In the genomic region with DNA sequence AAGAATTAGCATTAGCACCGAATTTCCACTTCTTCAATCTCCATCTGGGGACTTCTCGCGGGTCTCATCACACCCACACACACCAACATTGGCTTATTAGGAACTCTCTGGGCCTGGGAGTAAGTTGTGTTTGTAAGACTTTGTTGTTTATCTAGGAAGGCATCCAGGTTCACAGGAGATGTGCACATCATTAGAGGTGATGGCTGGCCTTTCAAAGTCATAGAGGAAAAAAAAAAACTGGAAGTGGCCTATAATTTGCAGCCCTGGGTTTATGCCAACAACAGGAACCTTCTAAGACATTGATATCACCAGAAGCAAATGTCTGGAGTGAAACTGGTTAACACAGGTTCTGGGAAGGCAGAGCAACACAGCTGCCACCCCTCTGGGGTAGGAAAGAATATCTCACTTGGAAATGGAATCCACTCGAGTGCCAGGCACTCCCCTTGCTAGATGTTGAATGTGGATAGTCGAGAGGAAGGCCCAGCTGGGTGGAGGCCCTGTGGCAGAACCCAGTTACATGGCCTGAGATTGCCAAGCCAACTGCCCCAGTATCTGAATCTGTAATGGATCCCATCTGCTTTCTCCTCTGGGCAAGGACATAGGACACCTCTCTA, we compare ENCODE assay signal across 1 cellular context.
TF ChIP-seq lines count a peak whose summit lies in the region.

No MANE protein-coding gene starts in this region.

TF ChIP-seq in IMR-90, 13 proteins besides CTCF, POLR2A, EP300 and RAD21:
- TF ChIP-seq FOS (IDR thresholded peaks at IDR 0.05; ENCODE audit: low read depth, low read length), result no peak
- TF ChIP-seq NFE2L2 (IDR thresholded peaks at IDR 0.05; ENCODE audit: low read depth, low read length), result no peak
- no peak for TF ChIP-seq CHD1 (IDR thresholded peaks at IDR 0.05; ENCODE audit: low read depth, low read length)
- TF ChIP-seq MXI1 (IDR thresholded peaks at IDR 0.05; ENCODE audit: borderline replicate concordance, low read depth, low read length), result no peak
- TF ChIP-seq, protein P1, sequence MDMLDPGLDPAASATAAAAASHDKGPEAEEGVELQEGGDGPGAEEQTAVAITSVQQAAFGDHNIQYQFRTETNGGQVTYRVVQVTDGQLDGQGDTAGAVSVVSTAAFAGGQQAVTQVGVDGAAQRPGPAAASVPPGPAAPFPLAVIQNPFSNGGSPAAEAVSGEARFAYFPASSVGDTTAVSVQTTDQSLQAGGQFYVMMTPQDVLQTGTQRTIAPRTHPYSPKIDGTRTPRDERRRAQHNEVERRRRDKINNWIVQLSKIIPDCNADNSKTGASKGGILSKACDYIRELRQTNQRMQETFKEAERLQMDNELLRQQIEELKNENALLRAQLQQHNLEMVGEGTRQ (IDR thresholded peaks at IDR 0.05; ENCODE audit: low read depth, low read length), result no peak
- TF ChIP-seq MAZ (IDR thresholded peaks at IDR 0.05; ENCODE audit: borderline replicate concordance, low read depth, low read length), result no peak
- TF ChIP-seq RFX5 (IDR thresholded peaks at IDR 0.05; ENCODE audit: low read depth, low read length), result no peak
- no peak for TF ChIP-seq SMC3 (IDR thresholded peaks at IDR 0.05; ENCODE audit: low read depth, low read length)
- TF ChIP-seq, protein P2, sequence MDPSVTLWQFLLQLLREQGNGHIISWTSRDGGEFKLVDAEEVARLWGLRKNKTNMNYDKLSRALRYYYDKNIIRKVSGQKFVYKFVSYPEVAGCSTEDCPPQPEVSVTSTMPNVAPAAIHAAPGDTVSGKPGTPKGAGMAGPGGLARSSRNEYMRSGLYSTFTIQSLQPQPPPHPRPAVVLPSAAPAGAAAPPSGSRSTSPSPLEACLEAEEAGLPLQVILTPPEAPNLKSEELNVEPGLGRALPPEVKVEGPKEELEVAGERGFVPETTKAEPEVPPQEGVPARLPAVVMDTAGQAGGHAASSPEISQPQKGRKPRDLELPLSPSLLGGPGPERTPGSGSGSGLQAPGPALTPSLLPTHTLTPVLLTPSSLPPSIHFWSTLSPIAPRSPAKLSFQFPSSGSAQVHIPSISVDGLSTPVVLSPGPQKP (IDR thresholded peaks at IDR 0.05; ENCODE audit: borderline replicate concordance, low read depth, low read length), result no peak
- no peak for TF ChIP-seq RCOR1 (IDR thresholded peaks at IDR 0.05; ENCODE audit: insufficient replicate concordance, low read length)
- no peak for TF ChIP-seq MAFK (IDR thresholded peaks at IDR 0.05; ENCODE audit: low read depth, low read length)
- no peak for TF ChIP-seq CEBPB (IDR thresholded peaks at IDR 0.05; ENCODE audit: low read depth, low read length)
- TF ChIP-seq BHLHE40 (IDR thresholded peaks at IDR 0.05; ENCODE audit: low read depth, low read length), result no peak
TF ChIP-seq in IMR-90: peak in this region for 0.
